1 cellular context compared by ENCODE assay signal in genomic region chr6:169386431-169387057, GRCh38.
TF ChIP-seq lines count a peak whose summit lies in the region.

No MANE protein-coding gene starts in this region.

TF ChIP-seq in SK-N-SH, 30 proteins besides CTCF, POLR2A, EP300 and RAD21 (continued from another document):
- TF ChIP-seq SIN3A (IDR thresholded peaks at IDR 0.05; ENCODE audit: borderline replicate concordance, low read depth, low read length) = no peak
